Comparison of ENCODE assay signal across 13 cellular contexts in genomic region chr12:30807695-30808034, GRCh38.
"Had no signal": no experiment of that assay in that cellular context is flagged by ENCODE, and none has a peak within 500 bp of the region (broad histone marks: within the 10 kb centered on the region; RNA-seq: fewer than 3 reads in every experiment).

No MANE protein-coding gene starts in this region.

- H3K36me3 Mint-ChIP-seq: activated naive CD8-positive, alpha-beta T cell treated with anti-CD3 and anti-CD28 coated beads, Interleukin-2, amount 10 ng/mL, durations not matched to agents 7 days and 5 days; stimulated activated effector memory CD8-positive, alpha-beta T cell treated with anti-CD3 and anti-CD28 coated beads, Interleukin-12 subunit alpha, Interleukin-12 subunit beta, amount 100 ng/mL, for 72 hours had no signal

- H3K4me1 Mint-ChIP-seq: activated naive CD8-positive, alpha-beta T cell treated with anti-CD3 and anti-CD28 coated beads, Interleukin-2, amount 10 ng/mL, durations not matched to agents 7 days and 5 days; naive B cell; stimulated activated effector memory CD8-positive, alpha-beta T cell treated with anti-CD3 and anti-CD28 coated beads, Interleukin-12 subunit alpha, Interleukin-12 subunit beta, amount 100 ng/mL, for 72 hours had no signal

- H3K4me3 ChIP-seq: body of pancreas, dorsolateral prefrontal cortex, hepatocyte, mucosa of descending colon, right lobe of liver had no signal

- H3K36me3 ChIP-seq: right lobe of liver had no signal

- H3K4me1 ChIP-seq: right lobe of liver had no signal

- FAIRE-seq: colon, small intestine had no signal

- H3K27ac ChIP-seq: body of pancreas, dorsolateral prefrontal cortex, hepatocyte, right lobe of liver had no signal

- DNase-seq: activated CD4-positive, alpha-beta T cell treated with anti-CD3 and anti-CD28 coated beads, Interleukin-2, amount 50 U/mL, for 4 hours; activated naive CD4-positive, alpha-beta T cell; activated naive CD8-positive, alpha-beta T cell treated with anti-CD3 and anti-CD28 coated beads, Interleukin-2, amount 10 ng/mL, durations not matched to agents 7 days and 5 days had no signal

- H3K4me3 Mint-ChIP-seq: activated naive CD8-positive, alpha-beta T cell treated with anti-CD3 and anti-CD28 coated beads, Interleukin-2, amount 10 ng/mL, durations not matched to agents 7 days and 5 days; naive B cell; stimulated activated effector memory CD8-positive, alpha-beta T cell treated with anti-CD3 and anti-CD28 coated beads, Interleukin-12 subunit alpha, Interleukin-12 subunit beta, amount 100 ng/mL, for 72 hours; T-helper 1 cell treated with Interleukin-12 subunit alpha and Interleukin-12 subunit beta and Interleukin-4 antibody, amounts not matched to agents 30 μg/mL and 1 μg/mL, for 36 hours had no signal

- H3K27ac Mint-ChIP-seq: activated naive CD8-positive, alpha-beta T cell treated with anti-CD3 and anti-CD28 coated beads, Interleukin-2, amount 10 ng/mL, durations not matched to agents 7 days and 5 days; stimulated activated effector memory CD8-positive, alpha-beta T cell treated with anti-CD3 and anti-CD28 coated beads, Interleukin-12 subunit alpha, Interleukin-12 subunit beta, amount 100 ng/mL, for 72 hours; T-helper 1 cell treated with Interleukin-12 subunit alpha and Interleukin-12 subunit beta and Interleukin-4 antibody, amounts not matched to agents 30 μg/mL and 1 μg/mL, for 36 hours had no signal

- H3K27me3 ChIP-seq: body of pancreas, hepatocyte, right lobe of liver had no signal

- H3K9me3 Mint-ChIP-seq: activated naive CD8-positive, alpha-beta T cell treated with anti-CD3 and anti-CD28 coated beads, Interleukin-2, amount 10 ng/mL, durations not matched to agents 7 days and 5 days; stimulated activated effector memory CD8-positive, alpha-beta T cell treated with anti-CD3 and anti-CD28 coated beads, Interleukin-12 subunit alpha, Interleukin-12 subunit beta, amount 100 ng/mL, for 72 hours; T-helper 1 cell treated with Interleukin-12 subunit alpha and Interleukin-12 subunit beta and Interleukin-4 antibody, amounts not matched to agents 30 μg/mL and 1 μg/mL, for 36 hours had no signal

- H3K79me2 ChIP-seq: hepatocyte had no signal

- H3K9me3 ChIP-seq: body of pancreas, mucosa of descending colon, right lobe of liver had no signal
